Comparison of ENCODE assay signal across 1 cellular context in the genomic region with DNA sequence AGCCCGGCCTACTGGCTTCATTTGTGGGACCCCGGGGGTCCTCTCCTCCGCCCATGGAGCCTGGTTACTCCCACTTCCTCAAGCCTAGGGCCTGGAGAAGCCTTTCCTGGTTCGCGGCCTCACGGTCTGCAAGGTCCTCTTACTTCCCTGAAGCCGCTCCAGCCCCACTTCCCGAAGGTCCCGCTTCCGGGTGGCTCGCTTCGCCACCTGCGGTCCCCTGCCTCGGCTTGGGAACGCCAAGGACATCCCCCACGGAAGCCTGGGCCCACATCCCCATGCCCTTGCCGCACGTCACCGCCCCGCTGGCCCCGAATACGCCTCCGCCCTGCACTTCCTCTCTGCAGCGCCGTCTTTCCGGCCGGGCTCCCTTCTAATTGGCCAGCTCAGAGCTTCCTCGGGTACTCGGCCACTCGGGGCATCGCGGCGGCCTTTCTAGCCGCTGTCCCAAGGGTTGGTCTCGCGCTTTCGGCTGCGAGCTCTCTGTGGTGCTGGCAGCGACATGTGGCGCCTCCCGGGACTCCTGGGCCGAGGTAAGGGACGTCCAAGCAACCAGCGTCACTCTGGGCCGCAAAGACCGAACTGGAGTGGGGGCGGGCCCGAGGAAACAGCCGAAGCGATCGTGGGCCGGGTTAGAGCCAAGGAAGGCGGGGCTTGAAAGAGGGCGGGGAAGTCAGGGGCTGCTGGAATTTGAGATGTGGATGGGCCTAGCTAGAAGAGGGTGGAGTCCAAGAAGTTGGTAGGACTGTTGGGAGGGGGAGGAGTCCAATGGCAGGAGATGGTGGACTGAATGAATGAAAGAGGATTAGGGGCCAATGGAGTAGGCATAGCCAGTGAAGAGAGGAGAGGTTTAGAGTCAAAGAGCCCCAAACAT.
TF ChIP-seq lines count a peak whose summit lies in the region.

A gene with protein sequence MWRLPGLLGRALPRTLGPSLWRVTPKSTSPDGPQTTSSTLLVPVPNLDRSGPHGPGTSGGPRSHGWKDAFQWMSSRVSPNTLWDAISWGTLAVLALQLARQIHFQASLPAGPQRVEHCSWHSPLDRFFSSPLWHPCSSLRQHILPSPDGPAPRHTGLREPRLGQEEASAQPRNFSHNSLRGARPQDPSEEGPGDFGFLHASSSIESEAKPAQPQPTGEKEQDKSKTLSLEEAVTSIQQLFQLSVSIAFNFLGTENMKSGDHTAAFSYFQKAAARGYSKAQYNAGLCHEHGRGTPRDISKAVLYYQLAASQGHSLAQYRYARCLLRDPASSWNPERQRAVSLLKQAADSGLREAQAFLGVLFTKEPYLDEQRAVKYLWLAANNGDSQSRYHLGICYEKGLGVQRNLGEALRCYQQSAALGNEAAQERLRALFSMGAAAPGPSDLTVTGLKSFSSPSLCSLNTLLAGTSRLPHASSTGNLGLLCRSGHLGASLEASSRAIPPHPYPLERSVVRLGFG (plus strand): TSS at position 429 of the 871 bp plus-strand sequence. CDS start 71 bp downstream, at position 500.

TF ChIP-seq in K562, 482 proteins besides CTCF, POLR2A, EP300 and RAD21 (continued from another document and continues in another):
- TF ChIP-seq HCFC1 (IDR thresholded peaks at IDR 0.05; ENCODE audit: low read depth, low read length) (peak; percentile 50; the same call in 1 of the 2 replicates), ZNF41 (CRISPR knock-in tag; conservative IDR thresholded peaks at IDR 0.05) (no peak), MYC (IDR thresholded peaks at IDR 0.05; ENCODE audit: low read depth, low read length) (peak; percentile 78), MYC (CRISPR knock-in tag; IDR thresholded peaks at IDR 0.05; ENCODE audit: borderline replicate concordance, low read depth) (peak; percentile 82; the same call in 1 of the 2 replicates), HEY1 (CRISPR knock-in tag; IDR thresholded peaks at IDR 0.05; ENCODE audit: borderline replicate concordance) (no peak), MAZ (CRISPR knock-in tag; conservative IDR thresholded peaks at IDR 0.05 in 1 of 2, IDR thresholded peaks at IDR 0.05 in 1 of 2) (peak; percentile 71 to 73), THRAP3 (IDR thresholded peaks at IDR 0.05; ENCODE audit: borderline replicate concordance) (no peak), CBX8 (IDR thresholded peaks at IDR 0.05; ENCODE audit: borderline replicate concordance, extremely low read depth, low read depth, low read length, poor library complexity, severe bottlenecking) (no peak), BRD4 (IDR thresholded peaks at IDR 0.05) (0 out of 2 replicates have a peak, but pooled peaks have one; percentile 74), NR1H2 (CRISPR knock-in tag; IDR thresholded peaks at IDR 0.05) (peak; percentile 86), SETDB1 (IDR thresholded peaks at IDR 0.05; ENCODE audit: low read length) (no peak), XRCC3 (IDR thresholded peaks at IDR 0.05) (no peak), KDM4B (IDR thresholded peaks at IDR 0.05; ENCODE audit: borderline replicate concordance in 2 of 2, low read depth in 1 of 2) (no peak; a peak in 1 of 4 replicates), PML (IDR thresholded peaks at IDR 0.05; ENCODE audit: low read length) (peak; percentile 68; the same call in 1 of the 2 replicates), ZNF586 (CRISPR knock-in tag; conservative IDR thresholded peaks at IDR 0.05) (no peak), TBP (optimal IDR thresholded peaks at IDR 0.05; ENCODE audit: low read depth, low read length) (peak; percentile 72), MCM7 (IDR thresholded peaks at IDR 0.05) (no peak), HMG20B (CRISPR knock-in tag; IDR thresholded peaks at IDR 0.05) (no peak), ETV1 (tag; conservative IDR thresholded peaks at IDR 0.05; ENCODE audit: low read depth) (peak; percentile 72), ATF7 (IDR thresholded peaks at IDR 0.05) (peak; percentile 77; the same call in 1 of the 2 replicates), JUND (IDR thresholded peaks at IDR 0.05; ENCODE audit: borderline replicate concordance, low read depth, low read length) (peak; percentile 40), JUND (tag; IDR thresholded peaks at IDR 0.05; ENCODE audit: borderline replicate concordance, low read depth, low read length) (no peak; the same call in 2 of the 3 replicates), ZC3H11A (IDR thresholded peaks at IDR 0.05; ENCODE audit: low read depth, low read length) (no peak), HMGN3 (IDR thresholded peaks at IDR 0.05; ENCODE audit: borderline replicate concordance, extremely low read depth, insufficient read length, low read depth, low read length) (peak; percentile 78), PCBP1 (IDR thresholded peaks at IDR 0.05; ENCODE audit: low read depth, low read length, poor library complexity, severe bottlenecking) (peak; percentile 19), CBX2 (IDR thresholded peaks at IDR 0.05; ENCODE audit: insufficient read depth, low read length, poor library complexity, severe bottlenecking) (no peak), CXXC5 (CRISPR knock-in tag; IDR thresholded peaks at IDR 0.05) (peak; percentile 73)
- TF ChIP-seq, protein P1, sequence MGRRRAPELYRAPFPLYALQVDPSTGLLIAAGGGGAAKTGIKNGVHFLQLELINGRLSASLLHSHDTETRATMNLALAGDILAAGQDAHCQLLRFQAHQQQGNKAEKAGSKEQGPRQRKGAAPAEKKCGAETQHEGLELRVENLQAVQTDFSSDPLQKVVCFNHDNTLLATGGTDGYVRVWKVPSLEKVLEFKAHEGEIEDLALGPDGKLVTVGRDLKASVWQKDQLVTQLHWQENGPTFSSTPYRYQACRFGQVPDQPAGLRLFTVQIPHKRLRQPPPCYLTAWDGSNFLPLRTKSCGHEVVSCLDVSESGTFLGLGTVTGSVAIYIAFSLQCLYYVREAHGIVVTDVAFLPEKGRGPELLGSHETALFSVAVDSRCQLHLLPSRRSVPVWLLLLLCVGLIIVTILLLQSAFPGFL (CRISPR knock-in tag; IDR thresholded peaks at IDR 0.05), result 0 out of 2 replicates have a peak, but pooled peaks have one; percentile 81
- TF ChIP-seq, protein P2, sequence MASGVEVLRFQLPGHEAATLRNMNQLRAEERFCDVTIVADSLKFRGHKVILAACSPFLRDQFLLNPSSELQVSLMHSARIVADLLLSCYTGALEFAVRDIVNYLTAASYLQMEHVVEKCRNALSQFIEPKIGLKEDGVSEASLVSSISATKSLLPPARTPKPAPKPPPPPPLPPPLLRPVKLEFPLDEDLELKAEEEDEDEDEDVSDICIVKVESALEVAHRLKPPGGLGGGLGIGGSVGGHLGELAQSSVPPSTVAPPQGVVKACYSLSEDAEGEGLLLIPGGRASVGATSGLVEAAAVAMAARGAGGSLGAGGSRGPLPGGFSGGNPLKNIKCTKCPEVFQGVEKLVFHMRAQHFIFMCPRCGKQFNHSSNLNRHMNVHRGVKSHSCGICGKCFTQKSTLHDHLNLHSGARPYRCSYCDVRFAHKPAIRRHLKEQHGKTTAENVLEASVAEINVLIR (CRISPR knock-in tag; IDR thresholded peaks at IDR 0.05), result peak; percentile 4; the same call in 1 of the 2 replicates
- TF ChIP-seq, protein P3, sequence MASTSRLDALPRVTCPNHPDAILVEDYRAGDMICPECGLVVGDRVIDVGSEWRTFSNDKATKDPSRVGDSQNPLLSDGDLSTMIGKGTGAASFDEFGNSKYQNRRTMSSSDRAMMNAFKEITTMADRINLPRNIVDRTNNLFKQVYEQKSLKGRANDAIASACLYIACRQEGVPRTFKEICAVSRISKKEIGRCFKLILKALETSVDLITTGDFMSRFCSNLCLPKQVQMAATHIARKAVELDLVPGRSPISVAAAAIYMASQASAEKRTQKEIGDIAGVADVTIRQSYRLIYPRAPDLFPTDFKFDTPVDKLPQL (IDR thresholded peaks at IDR 0.05; ENCODE audit: extremely low read depth, insufficient read length), result no peak
- TF ChIP-seq, protein P4, sequence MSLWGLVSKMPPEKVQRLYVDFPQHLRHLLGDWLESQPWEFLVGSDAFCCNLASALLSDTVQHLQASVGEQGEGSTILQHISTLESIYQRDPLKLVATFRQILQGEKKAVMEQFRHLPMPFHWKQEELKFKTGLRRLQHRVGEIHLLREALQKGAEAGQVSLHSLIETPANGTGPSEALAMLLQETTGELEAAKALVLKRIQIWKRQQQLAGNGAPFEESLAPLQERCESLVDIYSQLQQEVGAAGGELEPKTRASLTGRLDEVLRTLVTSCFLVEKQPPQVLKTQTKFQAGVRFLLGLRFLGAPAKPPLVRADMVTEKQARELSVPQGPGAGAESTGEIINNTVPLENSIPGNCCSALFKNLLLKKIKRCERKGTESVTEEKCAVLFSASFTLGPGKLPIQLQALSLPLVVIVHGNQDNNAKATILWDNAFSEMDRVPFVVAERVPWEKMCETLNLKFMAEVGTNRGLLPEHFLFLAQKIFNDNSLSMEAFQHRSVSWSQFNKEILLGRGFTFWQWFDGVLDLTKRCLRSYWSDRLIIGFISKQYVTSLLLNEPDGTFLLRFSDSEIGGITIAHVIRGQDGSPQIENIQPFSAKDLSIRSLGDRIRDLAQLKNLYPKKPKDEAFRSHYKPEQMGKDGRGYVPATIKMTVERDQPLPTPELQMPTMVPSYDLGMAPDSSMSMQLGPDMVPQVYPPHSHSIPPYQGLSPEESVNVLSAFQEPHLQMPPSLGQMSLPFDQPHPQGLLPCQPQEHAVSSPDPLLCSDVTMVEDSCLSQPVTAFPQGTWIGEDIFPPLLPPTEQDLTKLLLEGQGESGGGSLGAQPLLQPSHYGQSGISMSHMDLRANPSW (CRISPR knock-in tag; IDR thresholded peaks at IDR 0.05), result no peak
- TF ChIP-seq, protein P5, sequence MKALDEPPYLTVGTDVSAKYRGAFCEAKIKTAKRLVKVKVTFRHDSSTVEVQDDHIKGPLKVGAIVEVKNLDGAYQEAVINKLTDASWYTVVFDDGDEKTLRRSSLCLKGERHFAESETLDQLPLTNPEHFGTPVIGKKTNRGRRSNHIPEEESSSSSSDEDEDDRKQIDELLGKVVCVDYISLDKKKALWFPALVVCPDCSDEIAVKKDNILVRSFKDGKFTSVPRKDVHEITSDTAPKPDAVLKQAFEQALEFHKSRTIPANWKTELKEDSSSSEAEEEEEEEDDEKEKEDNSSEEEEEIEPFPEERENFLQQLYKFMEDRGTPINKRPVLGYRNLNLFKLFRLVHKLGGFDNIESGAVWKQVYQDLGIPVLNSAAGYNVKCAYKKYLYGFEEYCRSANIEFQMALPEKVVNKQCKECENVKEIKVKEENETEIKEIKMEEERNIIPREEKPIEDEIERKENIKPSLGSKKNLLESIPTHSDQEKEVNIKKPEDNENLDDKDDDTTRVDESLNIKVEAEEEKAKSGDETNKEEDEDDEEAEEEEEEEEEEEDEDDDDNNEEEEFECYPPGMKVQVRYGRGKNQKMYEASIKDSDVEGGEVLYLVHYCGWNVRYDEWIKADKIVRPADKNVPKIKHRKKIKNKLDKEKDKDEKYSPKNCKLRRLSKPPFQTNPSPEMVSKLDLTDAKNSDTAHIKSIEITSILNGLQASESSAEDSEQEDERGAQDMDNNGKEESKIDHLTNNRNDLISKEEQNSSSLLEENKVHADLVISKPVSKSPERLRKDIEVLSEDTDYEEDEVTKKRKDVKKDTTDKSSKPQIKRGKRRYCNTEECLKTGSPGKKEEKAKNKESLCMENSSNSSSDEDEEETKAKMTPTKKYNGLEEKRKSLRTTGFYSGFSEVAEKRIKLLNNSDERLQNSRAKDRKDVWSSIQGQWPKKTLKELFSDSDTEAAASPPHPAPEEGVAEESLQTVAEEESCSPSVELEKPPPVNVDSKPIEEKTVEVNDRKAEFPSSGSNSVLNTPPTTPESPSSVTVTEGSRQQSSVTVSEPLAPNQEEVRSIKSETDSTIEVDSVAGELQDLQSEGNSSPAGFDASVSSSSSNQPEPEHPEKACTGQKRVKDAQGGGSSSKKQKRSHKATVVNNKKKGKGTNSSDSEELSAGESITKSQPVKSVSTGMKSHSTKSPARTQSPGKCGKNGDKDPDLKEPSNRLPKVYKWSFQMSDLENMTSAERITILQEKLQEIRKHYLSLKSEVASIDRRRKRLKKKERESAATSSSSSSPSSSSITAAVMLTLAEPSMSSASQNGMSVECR (CRISPR knock-in tag; IDR thresholded peaks at IDR 0.05), result peak; percentile 56
- TF ChIP-seq, protein P6, sequence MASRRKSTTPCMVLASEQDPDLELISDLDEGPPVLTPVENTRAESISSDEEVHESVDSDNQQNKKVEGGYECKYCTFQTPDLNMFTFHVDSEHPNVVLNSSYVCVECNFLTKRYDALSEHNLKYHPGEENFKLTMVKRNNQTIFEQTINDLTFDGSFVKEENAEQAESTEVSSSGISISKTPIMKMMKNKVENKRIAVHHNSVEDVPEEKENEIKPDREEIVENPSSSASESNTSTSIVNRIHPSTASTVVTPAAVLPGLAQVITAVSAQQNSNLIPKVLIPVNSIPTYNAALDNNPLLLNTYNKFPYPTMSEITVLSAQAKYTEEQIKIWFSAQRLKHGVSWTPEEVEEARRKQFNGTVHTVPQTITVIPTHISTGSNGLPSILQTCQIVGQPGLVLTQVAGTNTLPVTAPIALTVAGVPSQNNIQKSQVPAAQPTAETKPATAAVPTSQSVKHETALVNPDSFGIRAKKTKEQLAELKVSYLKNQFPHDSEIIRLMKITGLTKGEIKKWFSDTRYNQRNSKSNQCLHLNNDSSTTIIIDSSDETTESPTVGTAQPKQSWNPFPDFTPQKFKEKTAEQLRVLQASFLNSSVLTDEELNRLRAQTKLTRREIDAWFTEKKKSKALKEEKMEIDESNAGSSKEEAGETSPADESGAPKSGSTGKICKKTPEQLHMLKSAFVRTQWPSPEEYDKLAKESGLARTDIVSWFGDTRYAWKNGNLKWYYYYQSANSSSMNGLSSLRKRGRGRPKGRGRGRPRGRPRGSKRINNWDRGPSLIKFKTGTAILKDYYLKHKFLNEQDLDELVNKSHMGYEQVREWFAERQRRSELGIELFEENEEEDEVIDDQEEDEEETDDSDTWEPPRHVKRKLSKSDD (conservative IDR thresholded peaks at IDR 0.05; ENCODE audit: low read length), result no peak
- TF ChIP-seq, protein P7, sequence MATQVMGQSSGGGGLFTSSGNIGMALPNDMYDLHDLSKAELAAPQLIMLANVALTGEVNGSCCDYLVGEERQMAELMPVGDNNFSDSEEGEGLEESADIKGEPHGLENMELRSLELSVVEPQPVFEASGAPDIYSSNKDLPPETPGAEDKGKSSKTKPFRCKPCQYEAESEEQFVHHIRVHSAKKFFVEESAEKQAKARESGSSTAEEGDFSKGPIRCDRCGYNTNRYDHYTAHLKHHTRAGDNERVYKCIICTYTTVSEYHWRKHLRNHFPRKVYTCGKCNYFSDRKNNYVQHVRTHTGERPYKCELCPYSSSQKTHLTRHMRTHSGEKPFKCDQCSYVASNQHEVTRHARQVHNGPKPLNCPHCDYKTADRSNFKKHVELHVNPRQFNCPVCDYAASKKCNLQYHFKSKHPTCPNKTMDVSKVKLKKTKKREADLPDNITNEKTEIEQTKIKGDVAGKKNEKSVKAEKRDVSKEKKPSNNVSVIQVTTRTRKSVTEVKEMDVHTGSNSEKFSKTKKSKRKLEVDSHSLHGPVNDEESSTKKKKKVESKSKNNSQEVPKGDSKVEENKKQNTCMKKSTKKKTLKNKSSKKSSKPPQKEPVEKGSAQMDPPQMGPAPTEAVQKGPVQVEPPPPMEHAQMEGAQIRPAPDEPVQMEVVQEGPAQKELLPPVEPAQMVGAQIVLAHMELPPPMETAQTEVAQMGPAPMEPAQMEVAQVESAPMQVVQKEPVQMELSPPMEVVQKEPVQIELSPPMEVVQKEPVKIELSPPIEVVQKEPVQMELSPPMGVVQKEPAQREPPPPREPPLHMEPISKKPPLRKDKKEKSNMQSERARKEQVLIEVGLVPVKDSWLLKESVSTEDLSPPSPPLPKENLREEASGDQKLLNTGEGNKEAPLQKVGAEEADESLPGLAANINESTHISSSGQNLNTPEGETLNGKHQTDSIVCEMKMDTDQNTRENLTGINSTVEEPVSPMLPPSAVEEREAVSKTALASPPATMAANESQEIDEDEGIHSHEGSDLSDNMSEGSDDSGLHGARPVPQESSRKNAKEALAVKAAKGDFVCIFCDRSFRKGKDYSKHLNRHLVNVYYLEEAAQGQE (CRISPR knock-in tag; IDR thresholded peaks at IDR 0.05; ENCODE audit: low read depth), result peak; percentile 72
